20 cellular contexts compared by ENCODE assay signal in the genomic region with DNA sequence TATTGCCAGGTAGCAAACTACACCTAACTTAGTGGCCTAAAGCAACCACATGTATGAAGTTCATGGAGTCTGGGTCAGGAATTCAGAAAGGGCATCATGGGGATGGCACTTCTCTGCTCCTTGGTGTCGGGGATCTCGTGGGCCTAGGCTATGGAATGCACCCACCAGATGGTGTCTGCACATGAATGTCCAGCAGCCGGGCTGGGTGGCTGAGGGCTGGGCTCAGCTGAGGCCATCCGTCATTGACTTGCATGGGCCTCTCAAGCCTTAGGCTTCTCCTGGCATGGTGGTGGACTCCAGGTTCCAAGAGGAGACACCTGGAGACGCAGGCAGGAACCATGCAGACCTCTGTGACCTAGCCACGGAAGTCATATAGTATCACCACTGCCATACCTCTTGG. TPM values are rescaled to one million over a fixed set of nuclear protein-coding genes. Genes with fewer than 3 reads are reported as not detected.
DNase-seq lines count a peak whose midpoint lies in the region; ATAC-seq and FAIRE-seq lines count a peak whose summit lies in the region.
"Had no signal": no experiment of that assay in that cellular context is flagged by ENCODE, and none has a peak within 500 bp of the region (broad histone marks: within the 10 kb centered on the region; RNA-seq: fewer than 3 reads in every experiment).

No MANE protein-coding gene starts in this region.

- no peak overlapping the region for H2AFZ ChIP-seq in mesenchymal stem cell (ENCODE audit: low read depth, low read length)
- H2AFZ ChIP-seq in trophoblast cell (ENCODE audit: insufficient read depth, low read length, poor library complexity) = no peak overlapping the region
- H2AFZ ChIP-seq: PC-9 had no signal

- H3K4me1 ChIP-seq in mesenchymal stem cell (ENCODE audit: control insufficient read depth, insufficient read depth, low read depth, low read length) (peaks cover 17% of the 10 kb centered on the region), trophoblast cell (ENCODE audit: control insufficient read depth in 1 of 2, insufficient read depth in 2 of 2, low read length in 2 of 2) (peaks cover 27% of the 10 kb centered on the region in 2 experiments)

- H3K79me1 ChIP-seq in mesenchymal stem cell (replicated peaks; ENCODE audit: low read length, poor library complexity, severe bottlenecking) (no peaks in the 10 kb centered on the region), trophoblast cell (ENCODE audit: low read length) (peaks cover 20% of the 10 kb centered on the region)

- H3K9ac ChIP-seq in mesenchymal stem cell (ENCODE audit: low read length) (no peak overlapping the region), trophoblast cell (ENCODE audit: low read length) (no peak overlapping the region)

- H3K4me2 ChIP-seq in mesenchymal stem cell (ENCODE audit: low read length, poor library complexity, severe bottlenecking) (no peak overlapping the region), trophoblast cell (ENCODE audit: low read length) (peak overlapping the region; percentile 11)
- H3K4me2 ChIP-seq: PC-9 had no signal

- no peak for FAIRE-seq in GM19239 (lab: Jason Lieb, UNC)

- peak overlapping the region; percentile 35 for H4K91ac ChIP-seq in mesenchymal stem cell (ENCODE audit: low read length)
- peak overlapping the region; percentile 79 for H4K91ac ChIP-seq in trophoblast cell (ENCODE audit: low read depth, low read length)

- H2BK15ac ChIP-seq in mesenchymal stem cell (ENCODE audit: low read depth, poor library complexity, severe bottlenecking) = no peak overlapping the region

- no peak overlapping the region for H3K4me3 Mint-ChIP-seq in stimulated activated memory B cell treated with anti-CD40 and anti-IgM and Interleukin-4, amounts not matched to agents 10 μg/mL and 1 μg/mL and 100 μg/mL, for 72 hours
- H3K4me3 Mint-ChIP-seq: CD8-positive, alpha-beta memory T cell had no signal

- no peaks in the 10 kb centered on the region for H3K9me3 Mint-ChIP-seq in stimulated activated memory B cell treated with anti-CD40 and anti-IgM and Interleukin-4, amounts not matched to agents 10 μg/mL and 1 μg/mL and 100 μg/mL, for 72 hours
- H3K9me3 Mint-ChIP-seq: CD8-positive, alpha-beta memory T cell had no signal

- H4K12ac ChIP-seq in trophoblast cell (ENCODE audit: low read depth, low read length) = no peak overlapping the region

- no peak overlapping the region for H3K4ac ChIP-seq in mesenchymal stem cell (ENCODE audit: low read depth in 1 of 2, low read length in 2 of 2)
- H3K4ac ChIP-seq in trophoblast cell (ENCODE audit: low read depth, low read length) = peak overlapping the region; percentile 7

- H3K27ac Mint-ChIP-seq in stimulated activated memory B cell treated with anti-CD40 and anti-IgM and Interleukin-4, amounts not matched to agents 10 μg/mL and 1 μg/mL and 100 μg/mL, for 72 hours = peak overlapping the region; percentile 87
- H3K27ac Mint-ChIP-seq: CD8-positive, alpha-beta memory T cell had no signal

- no peaks in the 10 kb centered on the region for H3K36me3 Mint-ChIP-seq in stimulated activated memory B cell treated with anti-CD40 and anti-IgM and Interleukin-4, amounts not matched to agents 10 μg/mL and 1 μg/mL and 100 μg/mL, for 72 hours

- H3K79me2 ChIP-seq in trophoblast cell (ENCODE audit: control insufficient read depth, insufficient read depth, low read length, poor library complexity) = no peaks in the 10 kb centered on the region

- no peak overlapping the region for H2BK5ac ChIP-seq in mesenchymal stem cell (ENCODE audit: low read depth, low read length, poor library complexity, severe bottlenecking)
- H2BK5ac ChIP-seq in trophoblast cell (ENCODE audit: low read depth, low read length, poor library complexity) = peak overlapping the region; percentile 14

- H2BK120ac ChIP-seq in mesenchymal stem cell (ENCODE audit: low read depth, low read length) (no peak overlapping the region), trophoblast cell (ENCODE audit: insufficient read depth, low read length, poor library complexity) (peak overlapping the region; percentile 72)

- H3K27me3 ChIP-seq in mesenchymal stem cell (ENCODE audit: control insufficient read depth in 1 of 2, insufficient read depth in 1 of 2, low read length in 2 of 2) (peaks cover 0 to 3% of the 10 kb centered on the region in 2 experiments), trophoblast cell (ENCODE audit: insufficient read depth, low read length) (no peaks in the 10 kb centered on the region)

- H3K4me1 Mint-ChIP-seq in stimulated activated memory B cell treated with anti-CD40 and anti-IgM and Interleukin-4, amounts not matched to agents 10 μg/mL and 1 μg/mL and 100 μg/mL, for 72 hours = peaks cover 34% of the 10 kb centered on the region
- H3K4me1 Mint-ChIP-seq: CD8-positive, alpha-beta memory T cell had no signal

- H3K9me3 ChIP-seq in mesenchymal stem cell (ENCODE audit: control insufficient read depth, low read length) (no peaks in the 10 kb centered on the region), trophoblast cell (ENCODE audit: insufficient read depth, low read depth, low read length) (no peaks in the 10 kb centered on the region)

- H3K27ac ChIP-seq in mesenchymal stem cell (ENCODE audit: low read length, poor library complexity, severe bottlenecking) (no peak overlapping the region), trophoblast cell (ENCODE audit: low read depth, low read length) (peak overlapping the region; percentile 76)
- H3K27ac ChIP-seq: C4-2B, PC-9 had no signal

- peak; percentile 45 for DNase-seq in activated effector memory CD4-positive, alpha-beta T cell treated with anti-CD3 and anti-CD28 coated beads, Interleukin-2, amount 50 U/mL, for 16 hours
- DNase-seq in activated effector memory CD4-positive, alpha-beta T cell treated with Interleukin-2 at 50 U/mL for 16 hours = no peak
- no peak for DNase-seq in mesenchymal stem cell
- no peak for DNase-seq in trophoblast cell
- DNase-seq in iPS-NIHi11 (ENCODE audit: low spot score) = no peak
- no peak for DNase-seq in GM19239 (ENCODE audit: insufficient read length, low spot score)
- DNase-seq in effector CD4-positive, alpha-beta T cell = no peak
- DNase-seq: 8988T; Calu3; CD8-positive, alpha-beta memory T cell; DMS153; GOT3; Kasumi-1; NCI-H2107; NCI-H446 treated with DMSO at 0.1 percent for 48 hours; NCI-H526 treated with DMSO at 0.1 percent for 48 hours; PC-9; RPMI8226 had no signal

- H3K18ac ChIP-seq in mesenchymal stem cell (ENCODE audit: low read depth in 1 of 2, low read length in 2 of 2) (peak overlapping the region in 1 of 2 experiments; percentile 1), trophoblast cell (ENCODE audit: low read length) (peak overlapping the region; percentile 57)

- H4K8ac ChIP-seq in mesenchymal stem cell (ENCODE audit: low read length) (peak overlapping the region; percentile 80), trophoblast cell (ENCODE audit: low read depth, low read length) (peak overlapping the region; percentile 10)

- H2AK5ac ChIP-seq in mesenchymal stem cell (ENCODE audit: low read length, severe bottlenecking) (no peak overlapping the region), trophoblast cell (ENCODE audit: low read length) (no peak overlapping the region)

- H3K4me3 ChIP-seq in mesenchymal stem cell (ENCODE audit: insufficient read depth in 1 of 2, low read depth in 1 of 2, low read length in 2 of 2) (no peak overlapping the region), trophoblast cell (ENCODE audit: low read depth, low read length) (no peak overlapping the region)
- H3K4me3 ChIP-seq: PC-9 had no signal

- H2BK12ac ChIP-seq in mesenchymal stem cell (ENCODE audit: low read length in 2 of 2) (peak overlapping the region in 1 of 2 experiments; percentile 72), trophoblast cell (ENCODE audit: low read length) (peak overlapping the region; percentile 61)

- 95% methylated on average over 6 of the region's 6 CpGs for WGBS in mesenchymal stem cell
- no CpG with 5 or more reads among the region's 6 CpGs for WGBS in trophoblast cell (ENCODE audit: extremely low coverage, insufficient coverage, insufficient read length)

- no peak overlapping the region for H3K23ac ChIP-seq in mesenchymal stem cell (ENCODE audit: low read length in 2 of 2)
- no peak overlapping the region for H3K23ac ChIP-seq in trophoblast cell (ENCODE audit: low read length)

- H3K27me3 Mint-ChIP-seq in stimulated activated memory B cell treated with anti-CD40 and anti-IgM and Interleukin-4, amounts not matched to agents 10 μg/mL and 1 μg/mL and 100 μg/mL, for 72 hours = peaks cover 27% of the 10 kb centered on the region

- peak overlapping the region in 1 of 2 experiments; percentile 21 for H3K14ac ChIP-seq in mesenchymal stem cell (ENCODE audit: low read length in 2 of 2)
- no peak overlapping the region for H3K14ac ChIP-seq in trophoblast cell (ENCODE audit: low read length)

- H3K36me3 ChIP-seq in mesenchymal stem cell (ENCODE audit: control insufficient read depth in 1 of 2, insufficient read depth in 2 of 2, low read depth in 1 of 2, low read length in 2 of 2) = peaks cover 0 to 48% of the 10 kb centered on the region in 2 experiments
- H3K36me3 ChIP-seq in trophoblast cell (ENCODE audit: control insufficient read depth in 1 of 2, insufficient read depth in 2 of 2, low read length in 2 of 2) = no peaks in the 10 kb centered on the region

- no peak for ATAC-seq in stimulated activated memory B cell treated with anti-CD40 and anti-IgM and Interleukin-4, amounts not matched to agents 10 μg/mL and 1 μg/mL and 100 μg/mL, for 72 hours

RNA-seq across cellular contexts. Expression of a gene that starts 26.0 kb away (rescaled TPM):
- polyA plus RNA-seq in mesenchymal stem cell (2013, experiment 1 of 2) = 1,594 TPM
- 1,456 TPM for polyA plus RNA-seq in mesenchymal stem cell (2013, experiment 2 of 2)
- polyA plus RNA-seq in trophoblast cell (2013) = 1,205 and 1,283 TPM in 2 replicates
